8 cellular contexts compared by ENCODE assay signal in genomic region chr11:84564180-84564866, GRCh38.
DNase-seq lines count a peak whose midpoint lies in the region; ATAC-seq, FAIRE-seq and TF ChIP-seq lines count a peak whose summit lies in the region.

No MANE protein-coding gene starts in this region.

- no peaks in the 10 kb centered on the region for H3K4me1 ChIP-seq in ascending aorta

- intact Hi-C loops in CD4-positive, alpha-beta T cell (cut with DNase I, micrococcal nuclease), result no loop called here
- intact Hi-C loops in ascending aorta (cut with DNase I), result loop anchor here (5.0 kb wide), 1 partner anchor 737 kb away; no protein-coding TSS in a partner anchor

- H3K4me3 Mint-ChIP-seq in CD4-positive, alpha-beta T cell, result no peak overlapping the region

- CTCF ChIA-PET in CD4-positive, alpha-beta T cell (lab: Charles Lee), result interaction anchor here (1.0 kb wide), 1 partner anchor 17 kb away, joined by 4 read pairs; no protein-coding TSS in a partner anchor

- H3K36me3 ChIP-seq in ascending aorta, result no peaks in the 10 kb centered on the region

- H3K27me3 ChIP-seq in CD4-positive, alpha-beta T cell (ENCODE audit: control insufficient read depth, insufficient read depth, low read length), result no peaks in the 10 kb centered on the region
- H3K27me3 ChIP-seq in ascending aorta, result no peaks in the 10 kb centered on the region

- no peaks in the 10 kb centered on the region for H3K27me3 Mint-ChIP-seq in CD4-positive, alpha-beta T cell

- POLR2A ChIA-PET in CD4-positive, alpha-beta T cell (lab: Charles Lee), result no interaction called here

- H3K9me3 Mint-ChIP-seq in CD4-positive, alpha-beta T cell, result no peaks in the 10 kb centered on the region

- TF ChIP-seq CTCF in CD4-positive, alpha-beta T cell (IDR thresholded peaks at IDR 0.05), result peak; percentile 67
- peak; percentile 21 to 78 (median 68) for TF ChIP-seq CTCF in ascending aorta (IDR thresholded peaks at IDR 0.05)

- H3K27ac Mint-ChIP-seq in CD4-positive, alpha-beta T cell, result no peak overlapping the region

- H3K36me3 Mint-ChIP-seq in CD4-positive, alpha-beta T cell (ENCODE audit: low read depth), result no peaks in the 10 kb centered on the region

- H3K9me3 ChIP-seq in CD4-positive, alpha-beta T cell (ENCODE audit: control insufficient read depth, low read length), result peaks cover 7% of the 10 kb centered on the region
- no peaks in the 10 kb centered on the region for H3K9me3 ChIP-seq in ascending aorta

- H3K4me3 ChIP-seq in ascending aorta, result no peak overlapping the region

- no peak for ATAC-seq in CD4-positive, alpha-beta T cell (ENCODE audit: poor library complexity)
- peak; percentile 97 for ATAC-seq in GM18508 (IDR thresholded peaks at IDR 0.05; ENCODE audit: insufficient read depth, unreplicated experiment)
- ATAC-seq in HG02840 (IDR thresholded peaks at IDR 0.05; ENCODE audit: low FRiP score, unreplicated experiment), result peak; percentile 62
- ATAC-seq in HG03457 (IDR thresholded peaks at IDR 0.05; ENCODE audit: unreplicated experiment), result no peak

- no peak overlapping the region for H3K27ac ChIP-seq in CD4-positive, alpha-beta T cell (ENCODE audit: low read depth, low read length)
- no peak overlapping the region for H3K27ac ChIP-seq in ascending aorta

- H3K4me1 Mint-ChIP-seq in CD4-positive, alpha-beta T cell (ENCODE audit: low read depth), result no peaks in the 10 kb centered on the region

- peak; percentile 99 for FAIRE-seq in islet of Langerhans (lab: Jason Lieb, UNC)

- DNase-seq in CD4-positive, alpha-beta T cell, result no peak
- DNase-seq in NCI-H2227 treated with DMSO at 0.1 percent for 48 hours (lab: John Stamatoyannopoulos, UW) (peak; percentile 5), ascending aorta (ENCODE audit: low spot score in 2 of 2) (peak in 1 of 2 donors; percentile 62), superior temporal gyrus (ENCODE audit: extremely low spot score) (peak; percentile 60)

Comparison
In these comparisons a context has a peak if more than half of its experiments do, and no peak if none do; other contexts are left out.
1. ATAC-seq: peak in GM18508 (single experiment) and HG02840 (single experiment); none in CD4-positive, alpha-beta T cell (single experiment) and HG03457 (single experiment).
2. DNase-seq: peak in NCI-H2227 treated with DMSO at 0.1 percent for 48 hours (single experiment) and superior temporal gyrus (single experiment); none in CD4-positive, alpha-beta T cell (0 of 10).